ENCODE assay signal across 16 cellular contexts in the genomic region with DNA sequence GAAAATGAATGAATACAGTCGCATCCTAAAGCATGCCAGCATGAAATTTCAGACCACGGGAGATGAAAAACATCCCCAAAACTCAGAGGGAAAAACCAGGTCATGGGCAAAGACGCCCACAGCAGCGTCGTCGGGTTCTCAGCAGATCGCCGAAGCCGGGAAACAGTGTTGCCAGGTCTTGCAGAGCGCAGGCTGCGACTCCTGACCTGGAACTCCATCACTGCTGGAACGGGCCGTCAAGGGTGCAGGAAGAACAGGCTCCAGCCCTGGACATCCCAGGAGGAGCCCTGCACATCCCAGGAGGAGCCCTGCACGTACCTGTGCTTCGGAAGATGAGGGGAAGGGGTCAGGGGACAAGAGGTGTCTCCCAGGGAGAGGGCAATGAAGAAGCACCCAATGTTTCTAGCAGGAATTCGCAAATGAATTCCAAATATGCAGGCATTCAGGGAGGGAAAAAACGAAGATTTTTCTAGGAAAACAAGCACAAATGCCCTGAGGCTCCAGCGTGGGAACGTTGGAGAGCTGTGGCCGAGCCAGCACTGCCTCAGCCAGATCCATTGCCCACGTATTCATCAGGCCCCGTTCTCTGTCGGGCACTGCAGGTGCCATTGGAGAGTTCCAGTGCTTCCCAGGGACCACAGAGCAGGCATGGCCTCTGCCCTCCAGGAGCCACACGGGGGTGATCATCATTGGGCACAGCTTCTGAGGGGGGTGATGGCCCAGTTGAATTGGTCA.
"Had no signal": no experiment of that assay in that cellular context is flagged by ENCODE, and none has a peak within 500 bp of the region (broad histone marks: within the 10 kb centered on the region; RNA-seq: fewer than 3 reads in every experiment).

No MANE protein-coding gene starts in this region.

- H3K36me3 ChIP-seq: WERI-Rb-1 had no signal

- H3K27ac Mint-ChIP-seq: activated CD4-positive, alpha-beta memory T cell treated with anti-CD3 and anti-CD28 coated beads for 36 hours; activated CD4-positive, alpha-beta T cell treated with anti-CD3 and anti-CD28 coated beads for 36 hours; activated CD8-positive, alpha-beta memory T cell treated with anti-CD3 and anti-CD28 coated beads, Interleukin-2, amount 10 ng/mL, durations not matched to agents 7 days and 5 days; activated naive CD8-positive, alpha-beta T cell; immature natural killer cell; naive B cell; T-helper 17 cell had no signal

- H3K4me1 Mint-ChIP-seq: activated CD4-positive, alpha-beta T cell treated with anti-CD3 and anti-CD28 coated beads for 36 hours; immature natural killer cell; naive B cell; T-helper 17 cell had no signal

- H3K27me3 Mint-ChIP-seq: activated CD8-positive, alpha-beta memory T cell treated with anti-CD3 and anti-CD28 coated beads, Interleukin-2, amount 10 ng/mL, durations not matched to agents 7 days and 5 days; T-helper 17 cell had no signal

- H3K4me3 Mint-ChIP-seq: activated CD4-positive, alpha-beta memory T cell treated with anti-CD3 and anti-CD28 coated beads for 36 hours; activated CD4-positive, alpha-beta T cell treated with anti-CD3 and anti-CD28 coated beads for 36 hours; activated CD8-positive, alpha-beta memory T cell treated with anti-CD3 and anti-CD28 coated beads, Interleukin-2, amount 10 ng/mL, durations not matched to agents 7 days and 5 days; activated naive CD8-positive, alpha-beta T cell; immature natural killer cell; naive B cell; T-helper 17 cell had no signal

- FAIRE-seq: frontal cortex had no signal

- DNase-seq: activated CD4-positive, alpha-beta memory T cell treated with anti-CD3 and anti-CD28 coated beads for 36 hours; activated CD4-positive, alpha-beta T cell treated with anti-CD3 and anti-CD28 coated beads for 36 hours; activated T-cell treated with anti-CD3 and anti-CD28 coated beads, Interleukin-2, amount 50 U/mL, for 1 hour; amygdala; dermis blood vessel endothelial cell; left colon; naive B cell; occipital lobe; stimulated activated CD4-positive, alpha-beta T cell treated with anti-CD3 and anti-CD28 coated beads, Interleukin-12 subunit alpha, Interleukin-12 subunit beta, amount 100 ng/mL, for 4 hours; stimulated activated CD4-positive, alpha-beta T cell treated with anti-CD3 and anti-CD28 coated beads, Interleukin-2, amount 100 ng/mL, for 24 hours; T-helper 17 cell; WERI-Rb-1 had no signal

- H3K36me3 Mint-ChIP-seq: activated CD4-positive, alpha-beta memory T cell treated with anti-CD3 and anti-CD28 coated beads for 36 hours; activated naive CD8-positive, alpha-beta T cell; immature natural killer cell; naive B cell had no signal

- ATAC-seq: activated CD4-positive, alpha-beta T cell treated with anti-CD3 and anti-CD28 coated beads for 36 hours; activated CD8-positive, alpha-beta memory T cell treated with anti-CD3 and anti-CD28 coated beads, Interleukin-2, amount 10 ng/mL, durations not matched to agents 7 days and 5 days; left colon; T-helper 17 cell had no signal
